8 cellular contexts compared by ENCODE assay signal in the genomic region with DNA sequence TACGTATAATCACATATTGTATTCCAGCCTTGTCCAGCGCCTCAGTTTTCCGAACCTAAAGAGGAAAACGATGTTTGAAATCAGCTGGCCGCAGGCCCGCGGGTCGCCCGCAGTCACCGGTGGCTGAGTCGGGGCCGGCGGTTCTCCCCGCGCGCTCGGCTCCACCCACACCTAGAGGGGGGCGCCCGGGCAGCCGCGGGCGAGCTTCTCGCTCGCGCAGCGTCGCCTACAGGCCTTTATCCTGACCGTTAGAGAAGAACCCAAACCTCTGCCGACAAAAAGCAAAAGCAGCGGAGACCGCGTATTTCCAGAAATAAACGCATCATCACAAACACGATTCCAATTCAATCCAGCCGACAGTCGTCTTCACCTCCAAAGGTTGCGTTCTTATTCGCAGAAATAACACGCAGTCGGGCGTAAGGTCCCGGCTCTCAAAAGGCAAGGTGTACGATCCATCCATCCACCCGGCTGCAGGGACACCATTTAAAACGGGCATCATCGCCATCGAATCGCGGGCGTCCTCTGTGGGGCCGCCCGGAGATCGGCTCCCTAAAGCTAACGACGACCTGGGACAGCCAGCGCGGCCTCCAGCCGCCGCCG. TPM values are rescaled to one million over a fixed set of nuclear protein-coding genes. Genes with fewer than 3 reads are reported as not detected.
DNase-seq lines count a peak whose midpoint lies in the region; ATAC-seq and TF ChIP-seq lines count a peak whose summit lies in the region.

No MANE protein-coding gene starts in this region.

- in situ Hi-C loops in Caki2 (cut with HindIII; ENCODE audit: low pct_unique_long_range_greater_than_20kb, low sequenced_read_pairs), result no loop called here

- no peaks in the 10 kb centered on the region for H3K9me3 Mint-ChIP-seq in activated T-cell treated with anti-CD3 and anti-CD28 coated beads, Interleukin-2, amount 50 U/mL, for 24 hours
- no peaks in the 10 kb centered on the region for H3K9me3 Mint-ChIP-seq in stimulated activated effector memory CD8-positive, alpha-beta T cell treated with anti-CD3 and anti-CD28 coated beads, Interleukin-12 subunit alpha, Interleukin-12 subunit beta, amount 100 ng/mL, for 72 hours

- H3K4me3 ChIP-seq in HUES6 (ENCODE audit: low read depth, low read length), result peak overlapping the region; percentile 96
- peak overlapping the region; percentile 90 for H3K4me3 ChIP-seq in OCI-LY1 (ENCODE audit: low read depth, low read length, poor library complexity, severe bottlenecking)

- H3K36me3 ChIP-seq in HUES6 (ENCODE audit: control insufficient read depth, insufficient read depth, low read length) (no peaks in the 10 kb centered on the region), OCI-LY1 (ENCODE audit: insufficient read depth, low read length) (no peaks in the 10 kb centered on the region)

- peak overlapping the region; percentile 87 for H3K4me2 ChIP-seq in OCI-LY1 (ENCODE audit: low read length)

- H3K36me3 Mint-ChIP-seq in activated T-cell treated with anti-CD3 and anti-CD28 coated beads, Interleukin-2, amount 50 U/mL, for 24 hours (ENCODE audit: low read depth), result peaks cover 42% of the 10 kb centered on the region
- peaks cover 51% of the 10 kb centered on the region for H3K36me3 Mint-ChIP-seq in stimulated activated effector memory CD8-positive, alpha-beta T cell treated with anti-CD3 and anti-CD28 coated beads, Interleukin-12 subunit alpha, Interleukin-12 subunit beta, amount 100 ng/mL, for 72 hours

- peak; percentile 57 for TF ChIP-seq CTCF in OCI-LY1 (IDR thresholded peaks at IDR 0.05; ENCODE audit: low read length)

- peaks cover 23% of the 10 kb centered on the region for H3K4me1 ChIP-seq in HUES6 (ENCODE audit: control insufficient read depth, insufficient read depth, low read length)
- H3K4me1 ChIP-seq in OCI-LY1 (ENCODE audit: insufficient read depth, low read length, severe bottlenecking), result peaks cover 68% of the 10 kb centered on the region

- peaks cover 88% of the 10 kb centered on the region for H3K79me2 ChIP-seq in OCI-LY1 (ENCODE audit: insufficient read depth, low read length)

- H3K27me3 ChIP-seq in HUES6 (ENCODE audit: control insufficient read depth, insufficient read depth, low read length) (no peaks in the 10 kb centered on the region), OCI-LY1 (ENCODE audit: insufficient read depth, low read length) (no peaks in the 10 kb centered on the region)

- H3K27ac ChIP-seq in HUES6 (ENCODE audit: low read depth, low read length) (peak overlapping the region; percentile 73), OCI-LY1 (ENCODE audit: low read depth, low read length, poor library complexity, severe bottlenecking) (peak overlapping the region; percentile 85)

- H3K27ac Mint-ChIP-seq in activated T-cell treated with anti-CD3 and anti-CD28 coated beads, Interleukin-2, amount 50 U/mL, for 24 hours, result peak overlapping the region; percentile 98
- H3K27ac Mint-ChIP-seq in stimulated activated effector memory CD8-positive, alpha-beta T cell treated with anti-CD3 and anti-CD28 coated beads, Interleukin-12 subunit alpha, Interleukin-12 subunit beta, amount 100 ng/mL, for 72 hours, result peak overlapping the region; percentile 95

- H3K4me1 Mint-ChIP-seq in activated T-cell treated with anti-CD3 and anti-CD28 coated beads, Interleukin-2, amount 50 U/mL, for 24 hours (ENCODE audit: low read depth), result peaks cover 54% of the 10 kb centered on the region
- H3K4me1 Mint-ChIP-seq in stimulated activated effector memory CD8-positive, alpha-beta T cell treated with anti-CD3 and anti-CD28 coated beads, Interleukin-12 subunit alpha, Interleukin-12 subunit beta, amount 100 ng/mL, for 72 hours, result peaks cover 27% of the 10 kb centered on the region

- DNase-seq in Caki2 (ENCODE audit: low read depth) (peak; percentile 78), myocyte (ENCODE audit: low read depth) (peak; percentile 83)
- DNase-seq in activated T-cell treated with anti-CD3 and anti-CD28 coated beads, Interleukin-2, amount 50 U/mL, for 24 hours, result peak; percentile 79
- peak; percentile 61 to 82 for DNase-seq in stimulated activated effector memory CD8-positive, alpha-beta T cell treated with anti-CD3 and anti-CD28 coated beads, Interleukin-12 subunit alpha, Interleukin-12 subunit beta, amount 100 ng/mL, for 72 hours (ENCODE audit: low spot score in 2 of 2)

- peak overlapping the region; percentile 28; the same call in 1 of the 2 replicates for H2AFZ ChIP-seq in OCI-LY1 (ENCODE audit: low read length)

- peak overlapping the region; percentile 92 for H3K4me3 Mint-ChIP-seq in activated T-cell treated with anti-CD3 and anti-CD28 coated beads, Interleukin-2, amount 50 U/mL, for 24 hours
- peak overlapping the region; percentile 93 for H3K4me3 Mint-ChIP-seq in stimulated activated effector memory CD8-positive, alpha-beta T cell treated with anti-CD3 and anti-CD28 coated beads, Interleukin-12 subunit alpha, Interleukin-12 subunit beta, amount 100 ng/mL, for 72 hours

- H3K9me3 ChIP-seq in HUES6 (ENCODE audit: control insufficient read depth, insufficient read depth, low read depth, low read length) (no peaks in the 10 kb centered on the region), OCI-LY1 (ENCODE audit: low read length) (no peaks in the 10 kb centered on the region)

- H3K9me2 ChIP-seq in OCI-LY1 (ENCODE audit: low read depth, low read length), result no peaks in the 10 kb centered on the region

- H3F3A ChIP-seq in OCI-LY1 (ENCODE audit: insufficient read depth, low read length), result no peaks in the 10 kb centered on the region

- H3K9ac ChIP-seq in HUES6 (ENCODE audit: low read length) (peak overlapping the region; percentile 92), OCI-LY1 (ENCODE audit: low read length) (peak overlapping the region; percentile 93)

- H4K20me1 ChIP-seq in OCI-LY1 (ENCODE audit: insufficient read depth, low read length), result peaks cover 8% of the 10 kb centered on the region

- ATAC-seq in GM21447 (IDR thresholded peaks at IDR 0.05; ENCODE audit: unreplicated experiment), result peak; percentile 48
- ATAC-seq in esophagus mucosa, result peak; percentile 77
- peak; percentile 79 for ATAC-seq in stimulated activated effector memory CD8-positive, alpha-beta T cell treated with anti-CD3 and anti-CD28 coated beads, Interleukin-12 subunit alpha, Interleukin-12 subunit beta, amount 100 ng/mL, for 72 hours

- no peaks in the 10 kb centered on the region for H3K27me3 Mint-ChIP-seq in activated T-cell treated with anti-CD3 and anti-CD28 coated beads, Interleukin-2, amount 50 U/mL, for 24 hours

RNA-seq across cellular contexts. Expression of gene NIPBL, which starts 0.7 kb away (rescaled TPM):
- 9.1 and 9.6 TPM in 2 replicates for total RNA-seq in Caki2 (2014; rRNA removed; shearing (Covaris generic); ENCODE audit: low replicate concordance)
- total RNA-seq in esophagus mucosa (36.1 TPM), myocyte (19.4 and 20.4 TPM in 2 replicates)
- polyA plus RNA-seq in myocyte (2012), result 7.0 TPM

Comparison
In these comparisons a context has a peak if more than half of its experiments do, and no peak if none do; other contexts are left out.
1. Peak in every context shown above with its lines: DNase-seq, ATAC-seq, H3K4me3 ChIP-seq and H3K27ac ChIP-seq.